ENCODE assay signal across 11 cellular contexts in the genomic region with DNA sequence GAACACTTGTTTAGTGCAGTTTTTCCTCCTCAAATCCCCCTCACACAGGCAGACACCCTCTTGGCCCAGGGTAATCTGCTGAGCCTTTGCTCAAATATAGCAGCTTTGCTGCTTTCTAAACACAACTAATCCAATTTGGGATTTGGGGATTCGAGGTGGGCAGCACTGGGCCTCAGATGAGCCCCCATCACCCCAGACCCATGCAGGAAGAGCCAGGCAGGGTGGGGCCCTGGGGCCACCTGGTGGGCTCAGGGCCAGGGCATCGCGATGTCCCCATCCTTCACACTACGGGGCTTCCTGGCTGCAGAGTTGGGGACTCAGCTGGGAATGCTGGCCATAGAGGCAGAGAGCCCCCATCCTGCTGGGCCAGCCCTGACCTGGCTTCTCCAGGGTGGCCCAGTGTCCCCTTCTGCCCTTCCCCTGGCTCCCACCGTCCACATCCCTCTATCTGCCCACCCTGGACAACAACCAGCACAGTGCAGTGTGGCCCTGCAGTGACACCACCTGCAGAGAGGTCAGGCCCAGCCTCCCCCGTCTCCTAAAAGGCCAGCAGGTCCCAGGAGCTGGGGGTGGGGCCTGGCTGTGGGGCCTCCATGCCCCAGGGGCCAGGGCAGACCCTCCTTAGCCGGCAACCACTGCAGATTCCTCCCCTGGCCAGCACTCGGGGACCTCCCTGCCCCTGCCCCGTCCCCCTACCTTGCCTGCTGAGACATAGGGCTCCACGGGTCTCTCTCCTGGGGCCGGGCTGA. TPM values are rescaled to one million over a fixed set of nuclear protein-coding genes. Genes with fewer than 3 reads are reported as not detected.
DNase-seq lines count a peak whose midpoint lies in the region; ATAC-seq, FAIRE-seq and TF ChIP-seq lines count a peak whose summit lies in the region.
"Had no signal": no experiment of that assay in that cellular context is flagged by ENCODE, and none has a peak within 500 bp of the region (broad histone marks: within the 10 kb centered on the region; RNA-seq: fewer than 3 reads in every experiment).

No MANE protein-coding gene starts in this region.

- no peaks in the 10 kb centered on the region for H3K27me3 ChIP-seq in heart right ventricle
- H3K27me3 ChIP-seq in keratinocyte (ENCODE audit: control insufficient read depth, extremely low read depth, insufficient read depth, low read length): no peaks in the 10 kb centered on the region
- no peaks in the 10 kb centered on the region for H3K27me3 ChIP-seq in upper lobe of left lung

- H3K4me3 Mint-ChIP-seq in activated T-helper 17 cell treated with anti-CD3 and anti-CD28 coated beads, Interleukin-2, amount 50 U/mL, for 72 hours: peak overlapping the region; percentile 87

- peaks cover 9% of the 10 kb centered on the region for H3K4me1 Mint-ChIP-seq in activated T-helper 17 cell treated with anti-CD3 and anti-CD28 coated beads, Interleukin-2, amount 50 U/mL, for 72 hours

- DNase-seq in heart right ventricle (no peak), left ventricle myocardium superior (no peak), keratinocyte (ENCODE audit: low read depth, low spot score) (no peak), upper lobe of left lung (peak in 1 of 2 donors; percentile 66), germinal center (ENCODE audit: low spot score) (no peak)
- DNase-seq: activated CD4-positive, alpha-beta T cell treated with anti-CD3 and anti-CD28 coated beads for 4 hours; NCI-H345 had no signal

- no peaks in the 10 kb centered on the region for H3K9me1 ChIP-seq in keratinocyte (ENCODE audit: control insufficient read depth, extremely low read depth, insufficient read depth, low read length)

- dilution Hi-C loops in keratinocyte (cut with MboI; ENCODE audit: extremely low pct_ligation_motif_present, low sequenced_read_pairs): no loop called here

- no peaks in the 10 kb centered on the region for H3K27me3 Mint-ChIP-seq in activated T-helper 17 cell treated with anti-CD3 and anti-CD28 coated beads, Interleukin-2, amount 50 U/mL, for 72 hours

- no peak for TF ChIP-seq CTCF in heart right ventricle (IDR thresholded peaks at IDR 0.05)
- TF ChIP-seq CTCF in keratinocyte (optimal IDR thresholded peaks at IDR 0.05 in 1 of 3, IDR thresholded peaks at IDR 0.05 in 1 of 3, conservative IDR thresholded peaks at IDR 0.05 in 1 of 3; ENCODE audit: extremely low read depth in 1 of 3, insufficient read depth in 2 of 3, low read length in 3 of 3): no peak
- no peak for TF ChIP-seq CTCF in upper lobe of left lung (IDR thresholded peaks at IDR 0.05)

- intact Hi-C loops in heart right ventricle (cut with DNase I): loop anchor here in 4 of 10 donors (5.0 to 10.0 kb wide), 3 partner anchors 35 to 130 kb away; partner anchors contain the start of gene CCDC188 (in 1 of the 4)
- intact Hi-C loops in left ventricle myocardium superior (cut with micrococcal nuclease): no loop called here

- TF ChIP-seq EP300 in upper lobe of left lung (IDR thresholded peaks at IDR 0.05): no peak

- no peaks in the 10 kb centered on the region for H3K36me3 Mint-ChIP-seq in activated T-helper 17 cell treated with anti-CD3 and anti-CD28 coated beads, Interleukin-2, amount 50 U/mL, for 72 hours (ENCODE audit: low read depth)

- peak overlapping the region in 9 of 10 donors; percentile 80 to 96 (median 87) for H3K27ac ChIP-seq in heart right ventricle
- peak overlapping the region; percentile 77 for H3K27ac ChIP-seq in keratinocyte (ENCODE audit: control insufficient read depth, insufficient read depth, low read length)
- H3K27ac ChIP-seq in upper lobe of left lung: peak overlapping the region; percentile 78 to 92 (median 86)

- H3K9ac ChIP-seq in keratinocyte (ENCODE audit: control insufficient read depth, extremely low read depth, insufficient read depth, low read length): peak overlapping the region; percentile 88

- no peak overlapping the region for H2AFZ ChIP-seq in keratinocyte (ENCODE audit: control insufficient read depth, low read length)

- H3K4me2 ChIP-seq in keratinocyte (ENCODE audit: control insufficient read depth, extremely low read depth, insufficient read depth, low read depth, low read length): peak overlapping the region; percentile 81

- ATAC-seq in heart right ventricle (no peak), left ventricle myocardium superior (no peak), upper lobe of left lung (ENCODE audit: low FRiP score in 2 of 2) (no peak), HG03095 (IDR thresholded peaks at IDR 0.05; ENCODE audit: unreplicated experiment) (no peak), HG02623 (IDR thresholded peaks at IDR 0.05; ENCODE audit: unreplicated experiment) (no peak)
- no peak for ATAC-seq in activated T-helper 17 cell treated with anti-CD3 and anti-CD28 coated beads, Interleukin-2, amount 50 U/mL, for 72 hours (replicated peaks)

- peaks cover 41 to 69% (median 53%) of the 10 kb centered on the region in 9 donors for H3K4me1 ChIP-seq in heart right ventricle
- H3K4me1 ChIP-seq in keratinocyte (ENCODE audit: control insufficient read depth, extremely low read depth, insufficient read depth, low read length): peaks cover 27% of the 10 kb centered on the region
- H3K4me1 ChIP-seq in upper lobe of left lung: peaks cover 57 to 82% (median 58%) of the 10 kb centered on the region in 4 donors

- H3K9me3 ChIP-seq in heart right ventricle (no peaks in the 10 kb centered on the region), keratinocyte (ENCODE audit: control insufficient read depth, low read depth, low read length) (no peaks in the 10 kb centered on the region), upper lobe of left lung (no peaks in the 10 kb centered on the region)

- peak overlapping the region; percentile 96 for H3K27ac Mint-ChIP-seq in activated T-helper 17 cell treated with anti-CD3 and anti-CD28 coated beads, Interleukin-2, amount 50 U/mL, for 72 hours

- H3K4me3 ChIP-seq in heart right ventricle (peak overlapping the region in 9 of 10 donors; percentile 47 to 76 (median 67)), keratinocyte (ENCODE audit: control insufficient read depth in 2 of 3, extremely low read depth in 1 of 3, insufficient read depth in 2 of 3, low read depth in 1 of 3, low read length in 3 of 3) (peak overlapping the region; percentile 79 to 90 (median 80)), upper lobe of left lung (peak overlapping the region in 3 of 4 donors; percentile 51 to 86 (median 73))

- WGBS in heart right ventricle, 2 donors: 72 to 76% methylated on average over 11 of the region's 11 CpGs
- 79 to 83% methylated on average over 5 to 11 of the region's 11 CpGs for WGBS in upper lobe of left lung, 2 donors

- no peak for FAIRE-seq in keratinocyte (lab: Jason Lieb, UNC)
- FAIRE-seq: GM19239 had no signal

- no peak for TF ChIP-seq POLR2A in upper lobe of left lung (IDR thresholded peaks at IDR 0.05)

- H3K36me3 ChIP-seq in heart right ventricle: no peaks in the 10 kb centered on the region
- peaks cover 0 to 5% of the 10 kb centered on the region in 2 experiments for H3K36me3 ChIP-seq in keratinocyte (ENCODE audit: control insufficient read depth in 2 of 2, extremely low read depth in 1 of 2, insufficient read depth in 2 of 2, low read length in 2 of 2)
- H3K36me3 ChIP-seq in upper lobe of left lung: no peaks in the 10 kb centered on the region

- no peaks in the 10 kb centered on the region for H3K9me3 Mint-ChIP-seq in activated T-helper 17 cell treated with anti-CD3 and anti-CD28 coated beads, Interleukin-2, amount 50 U/mL, for 72 hours

- H4K20me1 ChIP-seq in keratinocyte (ENCODE audit: control insufficient read depth, extremely low read depth, insufficient read depth, low read length): no peaks in the 10 kb centered on the region

- H3K79me2 ChIP-seq in keratinocyte (ENCODE audit: control insufficient read depth, insufficient read depth, low read length): peaks cover 10% of the 10 kb centered on the region

RNA-seq across cellular contexts. Expression of gene CCDC188, which starts 56.6 kb away (rescaled TPM):
- total RNA-seq in heart right ventricle (1 to 10 TPM in 1 of 10 donors, under 1 TPM in 6, not detected in 3; 0.15 to 1.1 (median 0.50) TPM), left ventricle myocardium superior (0.27 TPM), upper lobe of left lung (1 to 10 TPM in 3 of 6 donors, under 1 TPM in 3; 0.46 to 2.1 (median 1.2) TPM)
- polyA plus RNA-seq in heart right ventricle (1 to 10 TPM in 1 of 2 donors, under 1 TPM in 1; 0.51 to 2.3 TPM), keratinocyte (not detected in 3 replicates)
- total RNA-seq in activated T-helper 17 cell treated with anti-CD3 and anti-CD28 coated beads, Interleukin-2, amount 50 U/mL, for 72 hours: under 1 TPM; 0.32 to 0.77 TPM
- not detected for polyA plus RNA-seq in keratinocyte (2011; ENCODE audit: low read depth)
- not detected in 2 replicates for polyA plus RNA-seq in keratinocyte (2011; cell fraction: cytosol; rRNA removed)
- not detected in 2 replicates for polyA plus RNA-seq in keratinocyte (2011; cell fraction: nucleus; rRNA removed)
- polyA plus RNA-seq in keratinocyte (2012; ENCODE audit: low replicate concordance): not detected in 2 replicates
- not detected in 3 replicates for polyA minus RNA-seq in keratinocyte
- polyA minus RNA-seq in keratinocyte (2011; cell fraction: cytosol; rRNA and poly(A)+ RNA removed): not detected
- not detected in 2 replicates for polyA minus RNA-seq in keratinocyte (2011; cell fraction: nucleus; rRNA and poly(A)+ RNA removed)
